Comparison of ENCODE assay signal across 29 cellular contexts in genomic region chr6:164751395-164751794, GRCh38.
"Had no signal": no experiment of that assay in that cellular context is flagged by ENCODE, and none has a peak within 500 bp of the region (broad histone marks: within the 10 kb centered on the region; RNA-seq: fewer than 3 reads in every experiment).

No MANE protein-coding gene starts in this region.

- H3K4me3 Mint-ChIP-seq: naive B cell; naive thymus-derived CD8-positive, alpha-beta T cell; natural killer cell treated with Interleukin-12 subunit alpha and Interleukin-12 subunit beta and Interleukin-15 and Interleukin-18, amount 100 ng/mL, for 72 hours; nephron progenitor cell; neural crest cell; stimulated activated effector memory CD8-positive, alpha-beta T cell treated with anti-CD3 and anti-CD28 coated beads, Interleukin-12 subunit alpha, Interleukin-12 subunit beta, amount 100 ng/mL, for 72 hours; stimulated activated naive CD8-positive, alpha-beta T cell treated with anti-CD3 and anti-CD28 coated beads, Interleukin-15, amount 100 ng/mL, for 72 hours; type B pancreatic cell had no signal

- H3K27ac ChIP-seq: ovary, parathyroid adenoma, psoas muscle, right lobe of liver, sigmoid colon, suprapubic skin, testis, tibial artery, transverse colon, vagina had no signal

- H3K9me3 ChIP-seq: ovary, psoas muscle, right lobe of liver, suprapubic skin, testis, tibial artery, transverse colon, vagina had no signal

- H3K36me3 Mint-ChIP-seq: naive B cell; naive thymus-derived CD8-positive, alpha-beta T cell; natural killer cell treated with Interleukin-12 subunit alpha and Interleukin-12 subunit beta and Interleukin-15 and Interleukin-18, amount 100 ng/mL, for 72 hours; stimulated activated effector memory CD8-positive, alpha-beta T cell treated with anti-CD3 and anti-CD28 coated beads, Interleukin-12 subunit alpha, Interleukin-12 subunit beta, amount 100 ng/mL, for 72 hours; type B pancreatic cell had no signal

- ATAC-seq: naive thymus-derived CD8-positive, alpha-beta T cell; natural killer cell treated with Interleukin-12 subunit alpha and Interleukin-12 subunit beta and Interleukin-15 and Interleukin-18, amount 100 ng/mL, for 72 hours; psoas muscle; right cardiac atrium; right lobe of liver; stimulated activated effector memory CD8-positive, alpha-beta T cell treated with anti-CD3 and anti-CD28 coated beads, Interleukin-12 subunit alpha, Interleukin-12 subunit beta, amount 100 ng/mL, for 72 hours; stimulated activated naive CD8-positive, alpha-beta T cell treated with anti-CD3 and anti-CD28 coated beads, Interleukin-15, amount 100 ng/mL, for 72 hours; stimulated activated naive CD8-positive, alpha-beta T cell treated with anti-CD3 and anti-CD28 coated beads, Interleukin-15, Interleukin-2, amounts not matched to agents 100 U/mL and 50 U/mL, for 24 hours had no signal

- H3K4me3 ChIP-seq: ovary, psoas muscle, right lobe of liver, sigmoid colon, suprapubic skin, testis, tibial artery, transverse colon, vagina had no signal

- H2AFZ ChIP-seq: parathyroid adenoma had no signal

- H3K27ac Mint-ChIP-seq: naive B cell; naive thymus-derived CD8-positive, alpha-beta T cell; natural killer cell treated with Interleukin-12 subunit alpha and Interleukin-12 subunit beta and Interleukin-15 and Interleukin-18, amount 100 ng/mL, for 72 hours; nephron progenitor cell; progenitor cell of endocrine pancreas; stimulated activated effector memory CD8-positive, alpha-beta T cell treated with anti-CD3 and anti-CD28 coated beads, Interleukin-12 subunit alpha, Interleukin-12 subunit beta, amount 100 ng/mL, for 72 hours; stimulated activated naive CD8-positive, alpha-beta T cell treated with anti-CD3 and anti-CD28 coated beads, Interleukin-15, amount 100 ng/mL, for 72 hours; type B pancreatic cell had no signal

- H3K79me2 ChIP-seq: parathyroid adenoma had no signal

- H3K27me3 ChIP-seq: ovary, right lobe of liver, sigmoid colon, suprapubic skin, testis, tibial artery, transverse colon, vagina had no signal

- H3K4me1 Mint-ChIP-seq: naive B cell; naive thymus-derived CD8-positive, alpha-beta T cell; stimulated activated effector memory CD8-positive, alpha-beta T cell treated with anti-CD3 and anti-CD28 coated beads, Interleukin-12 subunit alpha, Interleukin-12 subunit beta, amount 100 ng/mL, for 72 hours; stimulated activated naive CD8-positive, alpha-beta T cell treated with anti-CD3 and anti-CD28 coated beads, Interleukin-15, amount 100 ng/mL, for 72 hours had no signal

- DNase-seq: naive B cell; naive thymus-derived CD8-positive, alpha-beta T cell; nephron progenitor cell; occipital lobe; ovary; psoas muscle; right cardiac atrium; right lobe of liver; sigmoid colon; small intestine; stimulated activated CD4-positive, alpha-beta T cell treated with anti-CD3 and anti-CD28 coated beads, Interleukin-15, amount 100 ng/mL, for 24 hours; stimulated activated CD4-positive, alpha-beta T cell treated with anti-CD3 and anti-CD28 coated beads, Interleukin-2, amount 100 ng/mL, for 24 hours; stimulated activated CD4-positive, alpha-beta T cell treated with anti-CD3 and anti-CD28 coated beads, Interleukin-2, amount 100 ng/mL, for 48 hours; stimulated activated CD4-positive, alpha-beta T cell treated with anti-CD3 and anti-CD28 coated beads, Interleukin-4, amount 100 ng/mL, for 24 hours; stimulated activated naive CD4-positive, alpha-beta T cell; stimulated activated naive CD8-positive, alpha-beta T cell treated with anti-CD3 and anti-CD28 coated beads, Interleukin-15, amount 100 ng/mL, for 72 hours; stimulated activated naive CD8-positive, alpha-beta T cell treated with anti-CD3 and anti-CD28 coated beads, Interleukin-15, Interleukin-2, amounts not matched to agents 100 U/mL and 50 U/mL, for 24 hours; substantia nigra; testis; tibial artery; transverse colon had no signal

- H3K36me3 ChIP-seq: ovary, right lobe of liver, sigmoid colon, suprapubic skin, tibial artery, transverse colon, vagina had no signal

- H3K27me3 Mint-ChIP-seq: naive B cell; naive thymus-derived CD8-positive, alpha-beta T cell; natural killer cell treated with Interleukin-12 subunit alpha and Interleukin-12 subunit beta and Interleukin-15 and Interleukin-18, amount 100 ng/mL, for 72 hours; stimulated activated naive CD8-positive, alpha-beta T cell treated with anti-CD3 and anti-CD28 coated beads, Interleukin-15, amount 100 ng/mL, for 72 hours had no signal

- H3K9me3 Mint-ChIP-seq: nephron progenitor cell, type B pancreatic cell had no signal

- H3K4me1 ChIP-seq: parathyroid adenoma, psoas muscle, right lobe of liver, sigmoid colon, testis, tibial artery, transverse colon, vagina had no signal
